ENCODE assay signal across 1 cellular context in the genomic region with DNA sequence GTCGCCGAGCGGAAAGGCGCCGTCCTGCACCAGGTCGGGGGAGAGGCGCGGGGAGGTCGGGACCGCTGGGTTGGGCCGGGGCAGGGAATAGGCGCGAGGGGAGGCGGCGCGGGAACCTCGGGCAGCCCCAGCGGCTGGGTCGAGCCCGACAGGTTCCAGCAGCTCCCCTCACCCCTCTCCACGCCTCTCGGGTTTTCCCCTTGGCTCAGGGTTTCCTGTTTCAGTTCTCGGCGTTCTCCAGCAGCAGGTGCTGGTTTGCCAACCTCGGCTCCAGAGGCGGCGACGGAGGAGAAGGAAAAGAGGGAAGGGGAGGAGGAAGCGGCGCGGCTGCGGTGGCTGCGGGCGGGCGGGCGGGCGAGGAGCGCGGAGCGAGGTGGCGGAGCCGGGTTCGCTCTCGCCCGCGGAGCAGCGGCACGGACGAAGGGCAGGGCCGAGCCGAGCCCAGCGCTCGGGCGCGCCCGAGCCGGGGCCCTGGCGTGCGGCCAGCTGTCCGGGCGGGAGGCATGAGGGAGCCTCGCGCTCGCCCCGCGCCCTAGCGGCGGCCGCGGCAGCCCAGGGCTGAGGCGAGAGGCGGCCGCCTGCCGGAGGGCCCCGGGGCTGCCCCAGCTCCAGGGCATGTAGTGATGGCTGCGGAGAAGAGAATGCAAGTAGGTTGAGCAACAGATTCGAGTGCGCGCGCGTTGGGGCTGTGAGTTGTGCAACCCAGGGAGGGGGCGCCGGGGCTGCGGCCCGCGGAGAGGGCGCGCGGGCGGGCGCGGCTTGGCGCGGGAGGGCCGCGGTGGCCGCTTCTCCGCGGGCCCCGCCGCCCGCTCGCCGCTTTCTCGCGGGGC.
TF ChIP-seq lines count a peak whose summit lies in the region.

A gene (plus strand): TSS at position 816 of the 830 bp plus-strand sequence. CDS start 20 bp downstream, outside the sequence.

TF ChIP-seq in GM12878, 131 proteins besides CTCF, POLR2A, EP300 and RAD21 (continued from another document):
- TF ChIP-seq, protein P1, sequence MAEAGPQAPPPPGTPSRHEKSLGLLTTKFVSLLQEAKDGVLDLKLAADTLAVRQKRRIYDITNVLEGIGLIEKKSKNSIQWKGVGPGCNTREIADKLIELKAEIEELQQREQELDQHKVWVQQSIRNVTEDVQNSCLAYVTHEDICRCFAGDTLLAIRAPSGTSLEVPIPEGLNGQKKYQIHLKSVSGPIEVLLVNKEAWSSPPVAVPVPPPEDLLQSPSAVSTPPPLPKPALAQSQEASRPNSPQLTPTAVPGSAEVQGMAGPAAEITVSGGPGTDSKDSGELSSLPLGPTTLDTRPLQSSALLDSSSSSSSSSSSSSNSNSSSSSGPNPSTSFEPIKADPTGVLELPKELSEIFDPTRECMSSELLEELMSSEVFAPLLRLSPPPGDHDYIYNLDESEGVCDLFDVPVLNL (IDR thresholded peaks at IDR 0.05; ENCODE audit: low read depth, low read length), result 0 out of 2 replicates have a peak, but pooled peaks have one; percentile 44
- no peak for TF ChIP-seq MTA3 (IDR thresholded peaks at IDR 0.05; ENCODE audit: borderline replicate concordance, low read length)
- TF ChIP-seq NR2C1 (IDR thresholded peaks at IDR 0.05), result no peak
- TF ChIP-seq NFYA (IDR thresholded peaks at IDR 0.05; ENCODE audit: borderline replicate concordance, low read depth, low read length), result no peak
- TF ChIP-seq, protein P2, sequence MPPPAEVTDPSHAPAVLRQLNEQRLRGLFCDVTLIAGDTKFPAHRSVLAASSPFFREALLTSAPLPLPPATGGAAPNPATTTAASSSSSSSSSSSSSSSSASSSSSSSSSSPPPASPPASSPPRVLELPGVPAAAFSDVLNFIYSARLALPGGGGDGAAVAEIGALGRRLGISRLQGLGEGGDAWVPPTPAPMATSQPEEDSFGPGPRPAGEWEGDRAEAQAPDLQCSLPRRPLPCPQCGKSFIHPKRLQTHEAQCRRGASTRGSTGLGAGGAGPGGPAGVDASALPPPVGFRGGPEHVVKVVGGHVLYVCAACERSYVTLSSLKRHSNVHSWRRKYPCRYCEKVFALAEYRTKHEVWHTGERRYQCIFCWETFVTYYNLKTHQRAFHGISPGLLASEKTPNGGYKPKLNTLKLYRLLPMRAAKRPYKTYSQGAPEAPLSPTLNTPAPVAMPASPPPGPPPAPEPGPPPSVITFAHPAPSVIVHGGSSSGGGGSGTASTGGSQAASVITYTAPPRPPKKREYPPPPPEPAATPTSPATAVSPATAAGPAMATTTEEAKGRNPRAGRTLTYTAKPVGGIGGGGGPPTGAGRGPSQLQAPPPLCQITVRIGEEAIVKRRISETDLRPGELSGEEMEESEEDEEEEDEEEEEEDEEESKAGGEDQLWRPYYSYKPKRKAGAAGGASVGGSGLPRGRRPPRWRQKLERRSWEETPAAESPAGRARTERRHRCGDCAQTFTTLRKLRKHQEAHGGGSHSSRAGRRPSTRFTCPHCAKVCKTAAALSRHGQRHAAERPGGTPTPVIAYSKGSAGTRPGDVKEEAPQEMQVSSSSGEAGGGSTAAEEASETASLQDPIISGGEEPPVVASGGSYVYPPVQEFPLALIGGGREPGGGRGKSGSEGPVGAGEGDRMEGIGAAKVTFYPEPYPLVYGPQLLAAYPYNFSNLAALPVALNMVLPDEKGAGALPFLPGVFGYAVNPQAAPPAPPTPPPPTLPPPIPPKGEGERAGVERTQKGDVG (CRISPR knock-in tag; IDR thresholded peaks at IDR 0.05), result no peak
- TF ChIP-seq SREBF2 (IDR thresholded peaks at IDR 0.05; ENCODE audit: low read length), result no peak
- TF ChIP-seq ZNF207 (IDR thresholded peaks at IDR 0.05; ENCODE audit: borderline replicate concordance), result no peak
- 0 out of 2 replicates have a peak, but pooled peaks have one; percentile 8 for TF ChIP-seq ZSCAN29 (IDR thresholded peaks at IDR 0.05)
- no peak for TF ChIP-seq JUNB (IDR thresholded peaks at IDR 0.05)
- TF ChIP-seq KDM1A (IDR thresholded peaks at IDR 0.05; ENCODE audit: borderline replicate concordance), result no peak
- no peak for TF ChIP-seq SIX5 (IDR thresholded peaks at IDR 0.05; ENCODE audit: low read depth, low read length, severe bottlenecking)
- TF ChIP-seq TCF12 (IDR thresholded peaks at IDR 0.05; ENCODE audit: low read depth, low read length), result peak; percentile 92
- TF ChIP-seq NFXL1 (IDR thresholded peaks at IDR 0.05; ENCODE audit: borderline replicate concordance), result no peak
- no peak for TF ChIP-seq ATF7 (IDR thresholded peaks at IDR 0.05; ENCODE audit: low read depth)
- TF ChIP-seq, protein P3, sequence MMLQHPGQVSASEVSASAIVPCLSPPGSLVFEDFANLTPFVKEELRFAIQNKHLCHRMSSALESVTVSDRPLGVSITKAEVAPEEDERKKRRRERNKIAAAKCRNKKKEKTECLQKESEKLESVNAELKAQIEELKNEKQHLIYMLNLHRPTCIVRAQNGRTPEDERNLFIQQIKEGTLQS (IDR thresholded peaks at IDR 0.05; ENCODE audit: borderline replicate concordance, extremely low read depth, low read depth, low read length), result no peak
- TF ChIP-seq PAX8 (IDR thresholded peaks at IDR 0.05), result no peak
- TF ChIP-seq ZNF274 (IDR thresholded peaks at IDR 0.05; ENCODE audit: insufficient read depth, insufficient read length), result no peak
- TF ChIP-seq HCFC1 (IDR thresholded peaks at IDR 0.05; ENCODE audit: low read length), result no peak; the same call in 1 of the 2 replicates
- TF ChIP-seq CHD2 (IDR thresholded peaks at IDR 0.05; ENCODE audit: borderline replicate concordance, low read depth, low read length), result peak; percentile 91
- TF ChIP-seq ZNF622 (IDR thresholded peaks at IDR 0.05), result no peak
- TF ChIP-seq, protein P4, sequence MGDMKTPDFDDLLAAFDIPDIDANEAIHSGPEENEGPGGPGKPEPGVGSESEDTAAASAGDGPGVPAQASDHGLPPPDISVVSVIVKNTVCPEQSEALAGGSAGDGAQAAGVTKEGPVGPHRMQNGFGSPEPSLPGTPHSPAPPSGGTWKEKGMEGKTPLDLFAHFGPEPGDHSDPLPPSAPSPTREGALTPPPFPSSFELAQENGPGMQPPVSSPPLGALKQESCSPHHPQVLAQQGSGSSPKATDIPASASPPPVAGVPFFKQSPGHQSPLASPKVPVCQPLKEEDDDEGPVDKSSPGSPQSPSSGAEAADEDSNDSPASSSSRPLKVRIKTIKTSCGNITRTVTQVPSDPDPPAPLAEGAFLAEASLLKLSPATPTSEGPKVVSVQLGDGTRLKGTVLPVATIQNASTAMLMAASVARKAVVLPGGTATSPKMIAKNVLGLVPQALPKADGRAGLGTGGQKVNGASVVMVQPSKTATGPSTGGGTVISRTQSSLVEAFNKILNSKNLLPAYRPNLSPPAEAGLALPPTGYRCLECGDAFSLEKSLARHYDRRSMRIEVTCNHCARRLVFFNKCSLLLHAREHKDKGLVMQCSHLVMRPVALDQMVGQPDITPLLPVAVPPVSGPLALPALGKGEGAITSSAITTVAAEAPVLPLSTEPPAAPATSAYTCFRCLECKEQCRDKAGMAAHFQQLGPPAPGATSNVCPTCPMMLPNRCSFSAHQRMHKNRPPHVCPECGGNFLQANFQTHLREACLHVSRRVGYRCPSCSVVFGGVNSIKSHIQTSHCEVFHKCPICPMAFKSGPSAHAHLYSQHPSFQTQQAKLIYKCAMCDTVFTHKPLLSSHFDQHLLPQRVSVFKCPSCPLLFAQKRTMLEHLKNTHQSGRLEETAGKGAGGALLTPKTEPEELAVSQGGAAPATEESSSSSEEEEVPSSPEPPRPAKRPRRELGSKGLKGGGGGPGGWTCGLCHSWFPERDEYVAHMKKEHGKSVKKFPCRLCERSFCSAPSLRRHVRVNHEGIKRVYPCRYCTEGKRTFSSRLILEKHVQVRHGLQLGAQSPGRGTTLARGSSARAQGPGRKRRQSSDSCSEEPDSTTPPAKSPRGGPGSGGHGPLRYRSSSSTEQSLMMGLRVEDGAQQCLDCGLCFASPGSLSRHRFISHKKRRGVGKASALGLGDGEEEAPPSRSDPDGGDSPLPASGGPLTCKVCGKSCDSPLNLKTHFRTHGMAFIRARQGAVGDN (IDR thresholded peaks at IDR 0.05), result peak; percentile 46; the same call in 1 of the 2 replicates
- no peak for TF ChIP-seq MYB (IDR thresholded peaks at IDR 0.05; ENCODE audit: borderline replicate concordance, low read depth, low read length)
- TF ChIP-seq, protein P5, sequence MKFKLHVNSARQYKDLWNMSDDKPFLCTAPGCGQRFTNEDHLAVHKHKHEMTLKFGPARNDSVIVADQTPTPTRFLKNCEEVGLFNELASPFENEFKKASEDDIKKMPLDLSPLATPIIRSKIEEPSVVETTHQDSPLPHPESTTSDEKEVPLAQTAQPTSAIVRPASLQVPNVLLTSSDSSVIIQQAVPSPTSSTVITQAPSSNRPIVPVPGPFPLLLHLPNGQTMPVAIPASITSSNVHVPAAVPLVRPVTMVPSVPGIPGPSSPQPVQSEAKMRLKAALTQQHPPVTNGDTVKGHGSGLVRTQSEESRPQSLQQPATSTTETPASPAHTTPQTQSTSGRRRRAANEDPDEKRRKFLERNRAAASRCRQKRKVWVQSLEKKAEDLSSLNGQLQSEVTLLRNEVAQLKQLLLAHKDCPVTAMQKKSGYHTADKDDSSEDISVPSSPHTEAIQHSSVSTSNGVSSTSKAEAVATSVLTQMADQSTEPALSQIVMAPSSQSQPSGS (IDR thresholded peaks at IDR 0.05; ENCODE audit: low read length), result no peak
- TF ChIP-seq SMC3 (IDR thresholded peaks at IDR 0.05; ENCODE audit: borderline replicate concordance, low read length), result peak; percentile 12; the same call in 1 of the 2 replicates
- no peak; the same call in 1 of the 3 replicates for TF ChIP-seq POU2F2 (IDR thresholded peaks at IDR 0.05; ENCODE audit: borderline replicate concordance, low read depth, low read length)
- peak; percentile 59 for TF ChIP-seq RUNX3 (IDR thresholded peaks at IDR 0.05; ENCODE audit: low read length)
